11 cellular contexts compared by ENCODE assay signal in the genomic region with DNA sequence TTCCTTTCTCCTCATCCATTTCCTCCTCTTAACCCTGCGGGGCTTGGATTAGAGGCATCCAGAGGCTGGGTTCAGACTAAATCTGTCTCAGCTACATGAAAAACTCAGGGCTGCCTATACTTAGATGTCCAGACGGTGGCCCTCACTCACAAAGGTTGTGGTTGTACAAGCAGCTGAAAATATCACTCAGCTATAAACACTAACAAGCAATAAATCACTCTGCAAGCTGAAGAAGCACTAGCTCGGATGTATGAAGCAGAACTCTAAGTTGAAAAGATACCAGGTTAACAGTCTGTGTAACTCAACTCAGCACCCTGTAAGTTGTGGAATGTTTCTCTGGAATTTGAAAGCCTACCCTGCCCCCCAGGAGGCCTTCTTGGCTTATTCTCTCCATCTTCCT.
DNase-seq lines count a peak whose midpoint lies in the region; ATAC-seq and TF ChIP-seq lines count a peak whose summit lies in the region.
"Had no signal": no experiment of that assay in that cellular context is flagged by ENCODE, and none has a peak within 500 bp of the region (broad histone marks: within the 10 kb centered on the region; RNA-seq: fewer than 3 reads in every experiment).

No MANE protein-coding gene starts in this region.

- TF ChIP-seq POLR2A in esophagus muscularis mucosa (IDR thresholded peaks at IDR 0.05; ENCODE audit: low read depth) = no peak

- peaks cover 28% of the 10 kb centered on the region for H3K4me1 ChIP-seq in psoas muscle
- H3K4me1 ChIP-seq in esophagus muscularis mucosa = peaks cover 0 to 14% (median 9%) of the 10 kb centered on the region in 4 donors
- H3K4me1 ChIP-seq: right lobe of liver had no signal

- DNase-seq in GM03348 (ENCODE audit: low spot score) (peak; percentile 55), M059J (ENCODE audit: low read depth) (peak; percentile 37), fibroblast of mammary gland (ENCODE audit: low read depth) (peak; percentile 27), psoas muscle (no peak), esophagus muscularis mucosa (ENCODE audit: extremely low spot score) (no peak)
- no peak for DNase-seq in activated CD4-positive, alpha-beta T cell treated with anti-CD3 and anti-CD28 coated beads for 1 hour
- DNase-seq: activated CD4-positive, alpha-beta T cell treated with anti-CD3 and anti-CD28 coated beads, Interleukin-2, amount 10 ng/mL, durations not matched to agents 7 days and 5 days; Calu3; right lobe of liver had no signal

- no peak overlapping the region for H3K4me3 ChIP-seq in fibroblast of mammary gland (ENCODE audit: control insufficient read depth, low read depth, low read length)
- no peak overlapping the region for H3K4me3 ChIP-seq in psoas muscle
- H3K4me3 ChIP-seq in esophagus muscularis mucosa = no peak overlapping the region
- H3K4me3 ChIP-seq: right lobe of liver had no signal

- H3K36me3 ChIP-seq in psoas muscle (ENCODE audit: insufficient read depth in 1 of 2, low read depth in 1 of 2) = no peaks in the 10 kb centered on the region
- H3K36me3 ChIP-seq in esophagus muscularis mucosa = no peaks in the 10 kb centered on the region
- H3K36me3 ChIP-seq: right lobe of liver had no signal

- ATAC-seq in psoas muscle (peak; percentile 71 to 92 (median 86)), HG02870 (IDR thresholded peaks at IDR 0.05; ENCODE audit: unreplicated experiment) (no peak)
- ATAC-seq: activated T-helper 17 cell treated with anti-CD3 and anti-CD28 coated beads, Interleukin-2, amount 50 U/mL, for 72 hours; right lobe of liver had no signal

- H3K27ac ChIP-seq in psoas muscle (no peak overlapping the region), esophagus muscularis mucosa (replicated peaks in 1 of 4) (no peak overlapping the region)
- H3K27ac ChIP-seq: right lobe of liver had no signal

- TF ChIP-seq CTCF in fibroblast of mammary gland (conservative IDR thresholded peaks at IDR 0.05; ENCODE audit: control insufficient read depth, insufficient read depth, low read depth, low read length) = no peak
- peak; percentile 39 for TF ChIP-seq CTCF in psoas muscle (IDR thresholded peaks at IDR 0.05)
- TF ChIP-seq CTCF in esophagus muscularis mucosa (IDR thresholded peaks at IDR 0.05) = no peak

- H3K9me3 ChIP-seq in psoas muscle (no peaks in the 10 kb centered on the region), esophagus muscularis mucosa (no peaks in the 10 kb centered on the region)
- H3K9me3 ChIP-seq: right lobe of liver had no signal

- H3K27me3 ChIP-seq in psoas muscle (ENCODE audit: insufficient read depth in 3 of 3, low read length in 2 of 3) (no peaks in the 10 kb centered on the region), esophagus muscularis mucosa (no peaks in the 10 kb centered on the region)
- H3K27me3 ChIP-seq: right lobe of liver had no signal

- intact Hi-C loops in psoas muscle (cut with DNase I) = loop anchor here (5.0 to 10.0 kb wide), 3 partner anchors 64 to 354 kb away; no protein-coding TSS in a partner anchor
- intact Hi-C loops in esophagus muscularis mucosa (cut with DNase I) = no loop called here

- WGBS in psoas muscle, 3 donors = 27 to 39% (median 37%) methylated on average over 3 of the region's 3 CpGs
- WGBS in esophagus muscularis mucosa = 65% methylated on average over 3 of the region's 3 CpGs

- TF ChIP-seq EP300 in esophagus muscularis mucosa (IDR thresholded peaks at IDR 0.05) = no peak

Comparison
In these comparisons a context has a peak if more than half of its experiments do, and no peak if none do; other contexts are left out.
1. DNase-seq: peak in GM03348 (single experiment), M059J (single experiment) and fibroblast of mammary gland (single experiment); none in psoas muscle (0 of 2), esophagus muscularis mucosa (single experiment) and activated CD4-positive, alpha-beta T cell treated with anti-CD3 and anti-CD28 coated beads for 1 hour (single experiment).